25 cellular contexts compared by ENCODE assay signal in genomic region chr1:163459539-163459938, GRCh38.
"Had no signal": no experiment of that assay in that cellular context is flagged by ENCODE, and none has a peak within 500 bp of the region (broad histone marks: within the 10 kb centered on the region; RNA-seq: fewer than 3 reads in every experiment).

No MANE protein-coding gene starts in this region.

- ATAC-seq: activated CD8-positive, alpha-beta T cell treated with anti-CD3 and anti-CD28 coated beads, Interleukin-2, amount 10 ng/mL, durations not matched to agents 7 days and 5 days; Panc1; SK-N-SH treated with all-trans-retinoic acid at 6 μM for 48 hours; WTC11 had no signal

- DNase-seq: activated CD4-positive, alpha-beta T cell treated with anti-CD3 and anti-CD28 coated beads for 48 hours; activated CD4-positive, alpha-beta T cell treated with anti-CD3 and anti-CD28 coated beads, Interleukin-2, amount 50 U/mL, for 4 hours; activated CD4-positive, CD25-positive, alpha-beta regulatory T cell treated with anti-CD3 and anti-CD28 coated beads, Interleukin-2, amount 50 U/mL, for 72 hours; activated CD8-positive, alpha-beta memory T cell treated with anti-CD3 and anti-CD28 coated beads, Interleukin-2, amount 50 U/mL, for 48 hours; activated CD8-positive, alpha-beta T cell treated with anti-CD3 and anti-CD28 coated beads, Interleukin-2, amount 10 ng/mL, durations not matched to agents 7 days and 5 days; activated naive CD4-positive, alpha-beta T cell treated with anti-CD3 and anti-CD28 coated beads, Interleukin-2, amount 50 U/mL, for 16 hours; activated naive CD8-positive, alpha-beta T cell treated with anti-CD3 and anti-CD28 coated beads, Interleukin-2, amount 10 ng/mL, durations not matched to agents 7 days and 5 days; activated T-cell treated with anti-CD3 and anti-CD28 coated beads, Interleukin-2, amount 50 U/mL, for 1 hour; adrenal gland; anterior cingulate cortex; caudate nucleus; MM.1S; NCI-H1694 treated with DMSO at 0.1 percent for 48 hours; NCI-H2029 treated with DMSO at 0.1 percent for 48 hours; NCI-H226; NCI-H774; NK-92 treated with Interleukin-12 subunit alpha and Interleukin-12 subunit beta, amount 100 ng/mL, for 24 hours; OCI-M1; RPMI8226; SHP77; SW 1271 had no signal

- H3K27me3 ChIP-seq: SJSA1 had no signal

- H3K36me3 ChIP-seq: adrenal gland, SJSA1 had no signal

- H3K4me3 ChIP-seq: adrenal gland, SJSA1 had no signal

- H3K9me3 ChIP-seq: adrenal gland, SJSA1 had no signal

- H3K4me1 ChIP-seq: adrenal gland, SJSA1 had no signal

- H3K27ac ChIP-seq: adrenal gland, SJSA1 had no signal
